In the genomic region with DNA sequence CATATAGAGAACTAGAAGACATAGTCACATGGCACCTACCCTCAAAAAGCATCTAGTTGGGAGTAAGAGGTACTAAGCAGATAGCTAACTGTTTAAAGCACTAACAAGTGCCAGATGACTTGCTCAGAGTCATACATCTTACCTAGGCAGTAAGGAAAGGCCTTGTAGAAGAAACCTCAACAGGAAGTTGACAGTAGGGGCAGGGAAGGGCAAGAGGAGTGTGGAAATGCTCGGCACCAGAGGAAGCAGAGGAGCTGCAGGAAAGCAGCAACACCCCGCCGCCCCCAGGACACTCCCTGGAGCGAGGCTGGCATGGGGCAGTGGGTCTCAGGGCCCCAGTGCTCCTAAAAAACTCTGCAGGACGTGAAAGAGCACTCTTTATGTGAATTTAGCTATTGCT, we compare ENCODE assay signal across 10 cellular contexts.
DNase-seq lines count a peak whose midpoint lies in the region; ATAC-seq and TF ChIP-seq lines count a peak whose summit lies in the region.
"Had no signal": no experiment of that assay in that cellular context is flagged by ENCODE, and none has a peak within 500 bp of the region (broad histone marks: within the 10 kb centered on the region; RNA-seq: fewer than 3 reads in every experiment).

No MANE protein-coding gene starts in this region.

- H3K36me3 ChIP-seq in neutrophil, result peaks cover 20% of the 10 kb centered on the region

- no peaks in the 10 kb centered on the region for H3K9me3 ChIP-seq in neutrophil
- H3K9me3 ChIP-seq: adrenal gland had no signal

- peak overlapping the region; percentile 72 for H3K27ac Mint-ChIP-seq in activated CD4-positive, alpha-beta T cell treated with anti-CD3 and anti-CD28 coated beads, Interleukin-2, amount 10 ng/mL, durations not matched to agents 24 days and 14 days
- peak overlapping the region; percentile 19 for H3K27ac Mint-ChIP-seq in central memory CD8-positive, alpha-beta T cell (ENCODE audit: low read depth)

- ATAC-seq in central memory CD8-positive, alpha-beta T cell (replicated peaks; ENCODE audit: extremely low read depth, poor library complexity, severe bottlenecking), result peak; percentile 66
- ATAC-seq in HG03045 (IDR thresholded peaks at IDR 0.05; ENCODE audit: unreplicated experiment), result no peak
- ATAC-seq in SK-N-SH treated with all-trans-retinoic acid at 6 μM for 48 hours, result no peak

- H3K27me3 ChIP-seq in neutrophil, result no peaks in the 10 kb centered on the region
- H3K27me3 ChIP-seq: adrenal gland had no signal

- H3K4me1 Mint-ChIP-seq in activated CD4-positive, alpha-beta T cell treated with anti-CD3 and anti-CD28 coated beads, Interleukin-2, amount 10 ng/mL, durations not matched to agents 24 days and 14 days, result peaks cover 62% of the 10 kb centered on the region
- H3K4me1 Mint-ChIP-seq in central memory CD8-positive, alpha-beta T cell, result peaks cover 89% of the 10 kb centered on the region

- H3K4me3 ChIP-seq in neutrophil (ENCODE audit: low read depth in 1 of 2, low read length in 1 of 2), result no peak overlapping the region
- H3K4me3 ChIP-seq: adrenal gland had no signal

- intact Hi-C loops in activated CD4-positive, alpha-beta T cell treated with anti-CD3 and anti-CD28 coated beads, Interleukin-2, amount 10 ng/mL, durations not matched to agents 24 days and 14 days (cut with micrococcal nuclease), result no loop called here

- peak overlapping the region; percentile 42 for H3K4me3 Mint-ChIP-seq in activated CD4-positive, alpha-beta T cell treated with anti-CD3 and anti-CD28 coated beads, Interleukin-2, amount 10 ng/mL, durations not matched to agents 24 days and 14 days
- H3K4me3 Mint-ChIP-seq in central memory CD8-positive, alpha-beta T cell, result peak overlapping the region; percentile 51

- DNase-seq in activated CD4-positive, alpha-beta T cell treated with anti-CD3 and anti-CD28 coated beads, Interleukin-2, amount 10 ng/mL, durations not matched to agents 24 days and 14 days, result peak; percentile 70
- DNase-seq in activated CD4-positive, alpha-beta T cell treated with anti-CD3 and anti-CD28 coated beads, Interleukin-2, amount 50 U/mL, for 48 hours, result no peak
- DNase-seq in NOMO-1 treated with dmso at 0.1 percent for 144 hours (lab: John Stamatoyannopoulos, UW; ENCODE audit: unreplicated experiment), result peak; percentile 34
- DNase-seq in central memory CD8-positive, alpha-beta T cell (ENCODE audit: low spot score in 2 of 2), result no peak
- DNase-seq in DMS114 treated with DMSO at 0.1 percent for 48 hours (lab: John Stamatoyannopoulos, UW; ENCODE audit: unreplicated experiment), result no peak
- DNase-seq: adrenal gland had no signal

- H3K4me1 ChIP-seq in neutrophil (ENCODE audit: control insufficient read depth in 1 of 2, insufficient read depth in 1 of 2, low read depth in 1 of 2, low read length in 1 of 2), result peaks cover 79 to 80% of the 10 kb centered on the region in 2 experiments

- no peaks in the 10 kb centered on the region for H3K27me3 Mint-ChIP-seq in activated CD4-positive, alpha-beta T cell treated with anti-CD3 and anti-CD28 coated beads, Interleukin-2, amount 10 ng/mL, durations not matched to agents 24 days and 14 days
- no peaks in the 10 kb centered on the region for H3K27me3 Mint-ChIP-seq in central memory CD8-positive, alpha-beta T cell

- H3K36me3 Mint-ChIP-seq in activated CD4-positive, alpha-beta T cell treated with anti-CD3 and anti-CD28 coated beads, Interleukin-2, amount 10 ng/mL, durations not matched to agents 24 days and 14 days (ENCODE audit: low read depth), result peaks cover 39% of the 10 kb centered on the region
- H3K36me3 Mint-ChIP-seq in central memory CD8-positive, alpha-beta T cell (ENCODE audit: insufficient read depth), result peaks cover 43% of the 10 kb centered on the region

- H3K27ac ChIP-seq in neutrophil, result peak overlapping the region; percentile 88
- H3K27ac ChIP-seq: epithelial cell of prostate had no signal

- no peak for TF ChIP-seq CTCF in neutrophil (IDR thresholded peaks at IDR 0.05)

- no peaks in the 10 kb centered on the region for H3K9me3 Mint-ChIP-seq in activated CD4-positive, alpha-beta T cell treated with anti-CD3 and anti-CD28 coated beads, Interleukin-2, amount 10 ng/mL, durations not matched to agents 24 days and 14 days
- no peaks in the 10 kb centered on the region for H3K9me3 Mint-ChIP-seq in central memory CD8-positive, alpha-beta T cell

TF ChIP-seq in SK-N-SH treated with all-trans-retinoic acid at 6 μM for 48 hours, 23 proteins besides CTCF, POLR2A, EP300 and RAD21:
- TF ChIP-seq OSR1 (CRISPR knock-in tag; IDR thresholded peaks at IDR 0.05) (no peak), TOX (CRISPR knock-in tag; IDR thresholded peaks at IDR 0.05; ENCODE audit: borderline replicate concordance) (no peak)

Comparison
In these comparisons a context has a peak if more than half of its experiments do, and no peak if none do; other contexts are left out.
1. DNase-seq: peak in activated CD4-positive, alpha-beta T cell treated with anti-CD3 and anti-CD28 coated beads, Interleukin-2, amount 10 ng/mL, durations not matched to agents 24 days and 14 days (single experiment) and NOMO-1 treated with dmso at 0.1 percent for 144 hours (single experiment); none in activated CD4-positive, alpha-beta T cell treated with anti-CD3 and anti-CD28 coated beads, Interleukin-2, amount 50 U/mL, for 48 hours (0 of 2), central memory CD8-positive, alpha-beta T cell (0 of 2) and DMS114 treated with DMSO at 0.1 percent for 48 hours (single experiment).